8 cellular contexts compared by ENCODE assay signal in the genomic region with DNA sequence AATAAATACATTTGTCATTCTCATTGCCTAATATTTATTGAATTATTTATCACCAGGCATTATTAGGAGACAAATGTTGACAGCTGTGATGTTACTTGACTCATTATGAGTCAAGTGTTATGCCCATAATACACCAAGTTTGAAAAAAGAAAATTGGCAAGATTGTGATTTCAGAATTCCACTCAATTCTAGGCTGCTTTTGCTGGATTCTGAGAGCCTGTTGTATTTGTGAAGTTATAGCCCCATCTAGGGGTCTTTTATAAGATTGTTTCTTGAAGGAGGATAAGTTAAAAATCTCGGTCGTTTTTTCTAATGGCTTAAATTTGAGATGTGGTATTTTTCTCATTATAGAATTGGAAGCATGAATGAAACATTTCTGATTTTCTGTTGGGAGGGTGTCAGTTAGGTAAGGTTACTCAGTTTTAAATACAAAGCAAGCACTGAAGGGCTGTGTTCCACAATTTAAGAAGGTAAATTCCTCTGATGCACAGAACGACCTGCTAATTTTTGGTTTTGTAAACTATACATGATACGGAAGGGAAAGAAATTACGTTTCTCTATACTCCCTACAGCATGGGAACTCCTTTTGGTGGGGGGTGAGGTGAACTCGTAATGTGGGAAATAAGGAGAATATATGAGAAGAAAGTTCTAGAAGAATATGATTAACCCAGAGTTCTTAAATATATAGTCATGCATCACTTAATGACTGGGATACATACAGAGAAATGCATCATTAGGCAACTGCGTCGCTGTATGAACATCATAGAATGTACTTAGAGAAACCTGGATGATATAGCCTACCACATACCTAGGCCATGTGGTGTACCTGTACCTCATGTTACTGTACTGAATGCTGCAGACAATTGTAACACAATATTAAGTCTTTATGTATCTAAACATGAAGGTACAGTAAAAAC. TPM values are rescaled to one million over a fixed set of nuclear protein-coding genes. Genes with fewer than 3 reads are reported as not detected.
DNase-seq lines count a peak whose midpoint lies in the region; ATAC-seq and TF ChIP-seq lines count a peak whose summit lies in the region.

No MANE protein-coding gene starts in this region.

- no peaks in the 10 kb centered on the region for H3K9me3 ChIP-seq in ascending aorta
- no peaks in the 10 kb centered on the region for H3K9me3 ChIP-seq in testis

- intact Hi-C loops in ascending aorta (cut with DNase I): loop anchor here (1.0 to 2.0 kb wide), 2 partner anchors 142 to 166 kb away; no protein-coding TSS in a partner anchor
- intact Hi-C loops in testis (cut with DNase I; ENCODE audit: low total_unique reads): loop anchor here (10.0 kb wide), 1 partner anchor 138 kb away; no protein-coding TSS in a partner anchor

- 49 to 58% methylated on average over 8 of the region's 8 CpGs for WGBS in testis, 2 donors

- DNase-seq in A172 (ENCODE audit: low spot score): peak; percentile 77
- DNase-seq in GM12864 (ENCODE audit: low read depth): peak; percentile 26
- peak; percentile 16 for DNase-seq in NCI-H2081 treated with DMSO at 0.1 percent for 48 hours (lab: John Stamatoyannopoulos, UW)
- DNase-seq in ascending aorta (ENCODE audit: low spot score in 2 of 2): no peak
- peak; percentile 59 for DNase-seq in iPS-NIHi7 (ENCODE audit: extremely low spot score)
- no peak for DNase-seq in testis
- DNase-seq in mucosa of gallbladder (ENCODE audit: low spot score): no peak

- peak; percentile 27 for TF ChIP-seq CTCF in GM12864 (IDR thresholded peaks at IDR 0.05; ENCODE audit: low read depth, low read length, missing control alignments)
- peak; percentile 57 to 73 (median 59) for TF ChIP-seq CTCF in ascending aorta (IDR thresholded peaks at IDR 0.05)
- peak; percentile 49 to 56 (median 50) for TF ChIP-seq CTCF in testis (IDR thresholded peaks at IDR 0.05)

- no peaks in the 10 kb centered on the region for H3K27me3 ChIP-seq in ascending aorta
- no peaks in the 10 kb centered on the region for H3K27me3 ChIP-seq in testis

- H3K4me3 ChIP-seq in GM12864 (ENCODE audit: low read depth, low read length) (no peak overlapping the region), ascending aorta (no peak overlapping the region), testis (no peak overlapping the region)

- H3K4me1 ChIP-seq in ascending aorta (no peaks in the 10 kb centered on the region), testis (no peaks in the 10 kb centered on the region)

- H3K27ac ChIP-seq in ascending aorta (no peak overlapping the region), testis (no peak overlapping the region)

- H3K36me3 ChIP-seq in ascending aorta: no peaks in the 10 kb centered on the region
- no peaks in the 10 kb centered on the region for H3K36me3 ChIP-seq in testis (ENCODE audit: low read depth, missing control alignments)

- ATAC-seq in GM18519 (IDR thresholded peaks at IDR 0.05; ENCODE audit: low FRiP score, unreplicated experiment): no peak

- no peak for TF ChIP-seq POLR2A in testis (IDR thresholded peaks at IDR 0.05)

RNA-seq across cellular contexts. Expression of a gene that starts 2.6 kb away (rescaled TPM):
- 0.07 and 0.45 TPM in 2 replicates for total RNA-seq in A172 (2014; rRNA removed; shearing (Covaris generic))
- 1.6 TPM for total RNA-seq in ascending aorta
- 10 to 100 TPM; 59.7 to 79.8 TPM for total RNA-seq in testis
- polyA plus RNA-seq in testis (ENCODE audit: insufficient read depth, low read depth, low replicate concordance): 76.8 TPM
- 1.0 TPM for total RNA-seq in mucosa of gallbladder

RNA-seq across cellular contexts. Expression of a gene that starts 32.6 kb away (rescaled TPM):
- 14.2 and 16.6 TPM in 2 replicates for total RNA-seq in A172 (2014; rRNA removed; shearing (Covaris generic))
- total RNA-seq in ascending aorta (10.1 TPM), testis (10 to 100 TPM; 32.9 to 55.7 TPM), mucosa of gallbladder (14.3 TPM)
- 29.5 TPM for polyA plus RNA-seq in testis (ENCODE audit: insufficient read depth, low read depth, low replicate concordance)

Comparison
In these comparisons a context has a peak if more than half of its experiments do, and no peak if none do; other contexts are left out.
1. DNase-seq: peak in A172 (single experiment), GM12864 (single experiment), NCI-H2081 treated with DMSO at 0.1 percent for 48 hours (single experiment) and iPS-NIHi7 (single experiment); none in ascending aorta (0 of 2), testis (single experiment) and mucosa of gallbladder (single experiment).
2. RNA of a gene that starts 2.6 kb away (total RNA-seq): 59.7 to 79.8 TPM in testis; 1.6 TPM in ascending aorta (single experiment), 1.0 TPM in mucosa of gallbladder (single experiment) and 0.07 to 0.45 TPM in A172; every median in the first group is over 10 times any median in the second.
3. Peak in every context shown above with its lines, with median percentiles within 50 percentile points of each other: CTCF ChIP-seq.